ENCODE assay signal across 8 cellular contexts in genomic region chr1:205907794-205908193, GRCh38. TPM values are rescaled to one million over a fixed set of nuclear protein-coding genes. Genes with fewer than 3 reads are reported as not detected.
DNase-seq lines count a peak whose midpoint lies in the region; ATAC-seq and TF ChIP-seq lines count a peak whose summit lies in the region.

No MANE protein-coding gene starts in this region.

- H3K27me3 Mint-ChIP-seq in GM23338 (ENCODE audit: insufficient read depth, low read depth, poor library complexity) = peaks cover 4% of the 10 kb centered on the region

- no peak overlapping the region for H2AFZ ChIP-seq in GM23338

- no peak overlapping the region for H3K4me2 ChIP-seq in GM23338

- H3K36me3 Mint-ChIP-seq in GM23338 (ENCODE audit: low read depth) = no peaks in the 10 kb centered on the region

- H3K9me3 Mint-ChIP-seq in GM23338 = no peaks in the 10 kb centered on the region; the same call in 2 of the 3 replicates

- CTCF ChIA-PET in A673 (lab: Charles Lee) = interaction anchor here (1.0 to 1.5 kb wide), 3 partner anchors 70 to 249 kb away, joined by 3 to 7 read pairs (median 6); no protein-coding TSS in a partner anchor

- DNase-seq in A673 (ENCODE audit: low spot score) (no peak), GM23338 (ENCODE audit: low spot score) (peak; percentile 75), adipocyte (ENCODE audit: low read depth) (peak; percentile 57), iPS DF 6.9 (ENCODE audit: low read depth, low spot score) (peak; percentile 13), foreskin melanocyte (no peak)
- no peak for DNase-seq in activated CD4-positive, alpha-beta T cell treated with anti-CD3 and anti-CD28 coated beads for 1 hour

- H3K4me1 ChIP-seq in A673 (ENCODE audit: insufficient read depth, low read length, poor library complexity, severe bottlenecking) (no peaks in the 10 kb centered on the region), GM23338 (ENCODE audit: insufficient read depth) (no peaks in the 10 kb centered on the region), adipocyte (ENCODE audit: control insufficient read depth, insufficient read depth, low read length) (peaks cover 10% of the 10 kb centered on the region), iPS DF 6.9 (ENCODE audit: control insufficient read depth, insufficient read depth, low read length) (no peaks in the 10 kb centered on the region)

- peak; percentile 47 for TF ChIP-seq CTCF in A673 (conservative IDR thresholded peaks at IDR 0.05; ENCODE audit: low read depth, low read length)
- TF ChIP-seq CTCF in GM23338 (conservative IDR thresholded peaks at IDR 0.05; ENCODE audit: low read depth in 2 of 2) = peak; percentile 79 to 83

- ATAC-seq in GM23338 (peak; percentile 93), HG02970 (IDR thresholded peaks at IDR 0.05; ENCODE audit: low FRiP score, unreplicated experiment) (no peak), GM18502 (IDR thresholded peaks at IDR 0.05; ENCODE audit: poor library complexity, unreplicated experiment) (no peak)

- WGBS in iPS DF 6.9 (ENCODE audit: insufficient coverage, insufficient read length) = no CpG with 5 or more reads among the region's 2 CpGs

- H3K4me3 Mint-ChIP-seq in GM23338 = no peak overlapping the region

- H3K4me3 ChIP-seq in A673 (ENCODE audit: low read depth, low read length, poor library complexity, severe bottlenecking) (no peak overlapping the region), GM23338 (no peak overlapping the region), adipocyte (ENCODE audit: low read length) (no peak overlapping the region), iPS DF 6.9 (ENCODE audit: low read length) (no peak overlapping the region)

- H4K20me1 ChIP-seq in GM23338 (replicated peaks; ENCODE audit: insufficient read depth) = no peaks in the 10 kb centered on the region

- H3K27me3 ChIP-seq in A673 (replicated peaks; ENCODE audit: insufficient read depth, low read depth, low read length, poor library complexity) (no peaks in the 10 kb centered on the region), GM23338 (ENCODE audit: insufficient read depth) (no peaks in the 10 kb centered on the region), adipocyte (replicated peaks; ENCODE audit: control insufficient read depth, insufficient read depth, low read length) (no peaks in the 10 kb centered on the region), iPS DF 6.9 (ENCODE audit: control insufficient read depth, insufficient read depth, low read length) (no peaks in the 10 kb centered on the region)

- H3K36me3 ChIP-seq in A673 (ENCODE audit: insufficient read depth, low read length, poor library complexity, severe bottlenecking) = no peaks in the 10 kb centered on the region
- no peaks in the 10 kb centered on the region for H3K36me3 ChIP-seq in GM23338 (ENCODE audit: insufficient read depth)
- H3K36me3 ChIP-seq in adipocyte (ENCODE audit: control insufficient read depth, insufficient read depth, low read length, severe bottlenecking) = no peaks in the 10 kb centered on the region
- no peaks in the 10 kb centered on the region for H3K36me3 ChIP-seq in iPS DF 6.9 (ENCODE audit: control insufficient read depth, insufficient read depth, low read length)

- H3K9me2 ChIP-seq in GM23338 (ENCODE audit: insufficient read depth) = no peaks in the 10 kb centered on the region

- no peak overlapping the region for H3K27ac Mint-ChIP-seq in GM23338

- H3K9me3 ChIP-seq in A673 (ENCODE audit: low read depth, low read length, poor library complexity, severe bottlenecking) (no peaks in the 10 kb centered on the region), adipocyte (ENCODE audit: control insufficient read depth, low read length) (peaks cover 4% of the 10 kb centered on the region), iPS DF 6.9 (ENCODE audit: control insufficient read depth, insufficient read depth, low read length) (no peaks in the 10 kb centered on the region)

- POLR2A ChIA-PET in A673 (lab: Charles Lee; ENCODE audit: low non-redundant PET) = no interaction called here

- no peaks in the 10 kb centered on the region for H3F3A ChIP-seq in GM23338 (replicated peaks; ENCODE audit: low read depth)

- H3K27ac ChIP-seq in A673 (ENCODE audit: low read depth, low read length, poor library complexity, severe bottlenecking) (no peak overlapping the region), GM23338 (ENCODE audit: low read depth) (no peak overlapping the region), iPS DF 6.9 (ENCODE audit: low read length) (no peak overlapping the region)

- intact Hi-C loops in A673 (cut with micrococcal nuclease; ENCODE audit: unreplicated experiment) = no loop called here

- no TSS peak for BruUV-seq in A673 (replicated peaks; lab: Mats Ljungman, UMichigan)

- H3K79me2 ChIP-seq in GM23338 (replicated peaks; ENCODE audit: insufficient read depth) = no peaks in the 10 kb centered on the region

- peak overlapping the region; percentile 70 for H3K9ac ChIP-seq in adipocyte (ENCODE audit: low read length)

- peaks cover 4% of the 10 kb centered on the region; the same call in 2 of the 3 replicates for H3K4me1 Mint-ChIP-seq in GM23338

TF ChIP-seq in GM23338, 12 proteins besides CTCF, POLR2A, EP300 and RAD21 (continues in another document):
- TF ChIP-seq STAT1 (IDR thresholded peaks at IDR 0.05; ENCODE audit: unreplicated experiment) = no peak
- no peak for TF ChIP-seq JUNB (IDR thresholded peaks at IDR 0.05; ENCODE audit: unreplicated experiment)
- no peak for TF ChIP-seq ZNF462 (CRISPR knock-in tag; IDR thresholded peaks at IDR 0.05)
- no peak for TF ChIP-seq NANOG (IDR thresholded peaks at IDR 0.05; ENCODE audit: borderline replicate concordance)

RNA-seq across cellular contexts. Expression of gene SLC26A9, which starts 35.5 kb away (rescaled TPM):
- not detected in 2 replicates for total RNA-seq in A673 (2021)
- not detected in 2 replicates for total RNA-seq in GM23338 (2014; rRNA removed; shearing (Covaris generic))
- polyA plus RNA-seq in GM23338 (2016; fragmentation: Nextera tagmentation; extraction: Ambion mirVana) = not detected in 2 replicates

RNA-seq across cellular contexts. Expression of gene PM20D1, which starts 57.9 kb away (rescaled TPM):
- total RNA-seq in A673 (2021) = not detected in 2 replicates
- total RNA-seq in GM23338 (2014; rRNA removed; shearing (Covaris generic)) = 0.10 and 0.12 TPM in 2 replicates
- 0.45 TPM in 1 of 2 replicates, not detected in the other for polyA plus RNA-seq in GM23338 (2016; fragmentation: Nextera tagmentation; extraction: Ambion mirVana)

Comparison
In these comparisons a context has a peak if more than half of its experiments do, and no peak if none do; other contexts are left out.
1. DNase-seq: peak in GM23338 (single experiment), adipocyte (single experiment) and iPS DF 6.9 (single experiment); none in A673 (single experiment), foreskin melanocyte (single experiment) and activated CD4-positive, alpha-beta T cell treated with anti-CD3 and anti-CD28 coated beads for 1 hour (single experiment).